ENCODE assay signal across 17 cellular contexts in genomic region chr19:23263870-23264590, GRCh38. TPM values are rescaled to one million over a fixed set of nuclear protein-coding genes. Genes with fewer than 3 reads are reported as not detected.
DNase-seq lines count a peak whose midpoint lies in the region; ATAC-seq and TF ChIP-seq lines count a peak whose summit lies in the region.
"Had no signal": no experiment of that assay in that cellular context is flagged by ENCODE, and none has a peak within 500 bp of the region (broad histone marks: within the 10 kb centered on the region; RNA-seq: fewer than 3 reads in every experiment).

No MANE protein-coding gene starts in this region.

- intact Hi-C loops in MCF 10A (cut with micrococcal nuclease) (no loop called here), breast epithelium (cut with DNase I; ENCODE audit: low total_unique reads) (no loop called here), spleen (cut with DNase I; ENCODE audit: low total_unique reads) (no loop called here)

- TF ChIP-seq POLR2A in breast epithelium (IDR thresholded peaks at IDR 0.05) (no peak), spleen (IDR thresholded peaks at IDR 0.05) (no peak)

- H3K27me3 ChIP-seq in breast epithelium (no peaks in the 10 kb centered on the region), hepatocyte (no peaks in the 10 kb centered on the region), spleen (replicated peaks in 1 of 7) (no peaks in the 10 kb centered on the region)
- H3K27me3 ChIP-seq: cardiac muscle cell had no signal

- H3K4me1 ChIP-seq in breast epithelium, result no peaks in the 10 kb centered on the region
- H3K4me1 ChIP-seq in hepatocyte (ENCODE audit: insufficient read depth), result no peaks in the 10 kb centered on the region
- no peaks in the 10 kb centered on the region for H3K4me1 ChIP-seq in spleen

- H3K4me3 ChIP-seq in breast epithelium (no peak overlapping the region), hepatocyte (no peak overlapping the region), spleen (no peak overlapping the region)
- H3K4me3 ChIP-seq: cardiac muscle cell, lung had no signal

- H3K9me2 ChIP-seq in hepatocyte (replicated peaks; ENCODE audit: insufficient read depth), result no peaks in the 10 kb centered on the region

- CTCF ChIA-PET in MCF 10A (lab: Yijun Ruan, JAX), result interaction anchor here (0.6 to 1.0 kb wide), 3 partner anchors 9 to 695 kb away, joined by 3 to 6 read pairs (median 3); no protein-coding TSS in a partner anchor

- DNase-seq in MCF 10A (ENCODE audit: unreplicated experiment) (peak; percentile 20), breast epithelium (ENCODE audit: low spot score in 2 of 2) (no peak), hepatocyte (ENCODE audit: low spot score) (no peak), A172 (ENCODE audit: low spot score) (no peak), EL (no peak), spleen (no peak)
- DNase-seq in stimulated activated naive CD8-positive, alpha-beta T cell treated with anti-CD3 and anti-CD28 coated beads, Interleukin-15, amount 100 ng/mL, for 72 hours, result peak in 1 of 2 donors; percentile 15
- DNase-seq: activated CD8-positive, alpha-beta memory T cell treated with anti-CD3 and anti-CD28 coated beads, Interleukin-2, amount 10 ng/mL, durations not matched to agents 7 days and 5 days; NCI-H187; posterior cingulate gyrus; small intestine; stimulated activated CD8-positive, alpha-beta memory T cell treated with anti-CD3 and anti-CD28 coated beads, Interleukin-4, amount 100 ng/mL, for 48 hours; T-cell had no signal

- peaks cover 38% of the 10 kb centered on the region for H3K36me3 Mint-ChIP-seq in MCF 10A (ENCODE audit: insufficient read depth, unreplicated experiment)
- peaks cover 70% of the 10 kb centered on the region for H3K36me3 Mint-ChIP-seq in activated T-helper 17 cell treated with anti-CD3 and anti-CD28 coated beads, Interleukin-2, amount 50 U/mL, for 72 hours (ENCODE audit: low read depth)

- POLR2A ChIA-PET in MCF 10A (lab: Yijun Ruan, JAX), result no interaction called here

- peaks cover 7% of the 10 kb centered on the region for H3K79me2 ChIP-seq in hepatocyte

- H3K4me1 Mint-ChIP-seq in MCF 10A (ENCODE audit: insufficient read depth, unreplicated experiment), result no peaks in the 10 kb centered on the region
- peaks cover 11% of the 10 kb centered on the region for H3K4me1 Mint-ChIP-seq in activated T-helper 17 cell treated with anti-CD3 and anti-CD28 coated beads, Interleukin-2, amount 50 U/mL, for 72 hours
- H3K4me1 Mint-ChIP-seq in stimulated activated naive CD8-positive, alpha-beta T cell treated with anti-CD3 and anti-CD28 coated beads, Interleukin-15, amount 100 ng/mL, for 72 hours, result no peaks in the 10 kb centered on the region

- 91% methylated on average over 2 of the region's 2 CpGs for WGBS in hepatocyte (ENCODE audit: low lambda C conversion rate, missing lambda C conversion rate)
- WGBS in spleen, 5 donors, result 70 to 92% (median 80%) methylated on average over 2 of the region's 2 CpGs

- TF ChIP-seq CTCF in MCF 10A (IDR thresholded peaks at IDR 0.05; ENCODE audit: unreplicated experiment) (no peak), breast epithelium (IDR thresholded peaks at IDR 0.05) (no peak), hepatocyte (IDR thresholded peaks at IDR 0.05; ENCODE audit: poor library complexity) (no peak), spleen (IDR thresholded peaks at IDR 0.05 in 8 of 11, conservative IDR thresholded peaks at IDR 0.05 in 3 of 11) (no peak)

- H3K9me3 Mint-ChIP-seq in MCF 10A (ENCODE audit: unreplicated experiment), result no peaks in the 10 kb centered on the region
- no peaks in the 10 kb centered on the region for H3K9me3 Mint-ChIP-seq in activated T-helper 17 cell treated with anti-CD3 and anti-CD28 coated beads, Interleukin-2, amount 50 U/mL, for 72 hours
- H3K9me3 Mint-ChIP-seq in stimulated activated naive CD8-positive, alpha-beta T cell treated with anti-CD3 and anti-CD28 coated beads, Interleukin-15, amount 100 ng/mL, for 72 hours, result peaks cover 0 to 3% of the 10 kb centered on the region in 2 donors
- H3K9me3 Mint-ChIP-seq: T-cell had no signal

- no peaks in the 10 kb centered on the region for H4K20me1 ChIP-seq in hepatocyte (ENCODE audit: insufficient read depth, poor library complexity, severe bottlenecking)

- H3K36me3 ChIP-seq in breast epithelium (no peaks in the 10 kb centered on the region), hepatocyte (replicated peaks; ENCODE audit: insufficient read depth, low read depth) (no peaks in the 10 kb centered on the region), spleen (peaks cover 0 to 81% (median 37%) of the 10 kb centered on the region in 6 donors)

- no TSS peak for BruUV-seq in MCF 10A (replicated peaks; lab: Mats Ljungman, UMichigan)

- H3K27ac ChIP-seq in breast epithelium (no peak overlapping the region), hepatocyte (peak overlapping the region; percentile 77), spleen (no peak overlapping the region)
- H3K27ac ChIP-seq: cardiac muscle cell, epithelial cell of prostate had no signal

- H2AFZ ChIP-seq in hepatocyte, result no peak overlapping the region

- H3K27me3 Mint-ChIP-seq in MCF 10A (ENCODE audit: insufficient read depth, unreplicated experiment), result no peaks in the 10 kb centered on the region
- no peaks in the 10 kb centered on the region for H3K27me3 Mint-ChIP-seq in activated T-helper 17 cell treated with anti-CD3 and anti-CD28 coated beads, Interleukin-2, amount 50 U/mL, for 72 hours
- no peaks in the 10 kb centered on the region for H3K27me3 Mint-ChIP-seq in stimulated activated naive CD8-positive, alpha-beta T cell treated with anti-CD3 and anti-CD28 coated beads, Interleukin-15, amount 100 ng/mL, for 72 hours
- H3K27me3 Mint-ChIP-seq: activated CD8-positive, alpha-beta memory T cell treated with anti-CD3 and anti-CD28 coated beads, Interleukin-2, amount 10 ng/mL, durations not matched to agents 7 days and 5 days; T-cell had no signal

- H3K4me2 ChIP-seq in hepatocyte, result no peak overlapping the region

- no peak overlapping the region for H3K4me3 Mint-ChIP-seq in MCF 10A (ENCODE audit: unreplicated experiment)
- no peak overlapping the region for H3K4me3 Mint-ChIP-seq in activated T-helper 17 cell treated with anti-CD3 and anti-CD28 coated beads, Interleukin-2, amount 50 U/mL, for 72 hours
- H3K4me3 Mint-ChIP-seq in stimulated activated naive CD8-positive, alpha-beta T cell treated with anti-CD3 and anti-CD28 coated beads, Interleukin-15, amount 100 ng/mL, for 72 hours, result no peak overlapping the region
- H3K4me3 Mint-ChIP-seq: activated CD8-positive, alpha-beta memory T cell treated with anti-CD3 and anti-CD28 coated beads, Interleukin-2, amount 10 ng/mL, durations not matched to agents 7 days and 5 days; T-cell had no signal

- H3K27ac Mint-ChIP-seq in MCF 10A (ENCODE audit: low read depth, unreplicated experiment), result no peak overlapping the region
- H3K27ac Mint-ChIP-seq in activated T-helper 17 cell treated with anti-CD3 and anti-CD28 coated beads, Interleukin-2, amount 50 U/mL, for 72 hours, result peak overlapping the region; percentile 47
- H3K27ac Mint-ChIP-seq in stimulated activated naive CD8-positive, alpha-beta T cell treated with anti-CD3 and anti-CD28 coated beads, Interleukin-15, amount 100 ng/mL, for 72 hours, result peak overlapping the region; percentile 23 to 86
- H3K27ac Mint-ChIP-seq: activated CD8-positive, alpha-beta memory T cell treated with anti-CD3 and anti-CD28 coated beads, Interleukin-2, amount 10 ng/mL, durations not matched to agents 7 days and 5 days had no signal

- ATAC-seq in activated T-helper 17 cell treated with anti-CD3 and anti-CD28 coated beads, Interleukin-2, amount 50 U/mL, for 72 hours (replicated peaks), result peak; percentile 79
- ATAC-seq in stimulated activated naive CD8-positive, alpha-beta T cell treated with anti-CD3 and anti-CD28 coated beads, Interleukin-15, amount 100 ng/mL, for 72 hours, result peak; percentile 89
- ATAC-seq: activated CD8-positive, alpha-beta memory T cell treated with anti-CD3 and anti-CD28 coated beads, Interleukin-2, amount 10 ng/mL, durations not matched to agents 7 days and 5 days; T-cell had no signal

- H3K9me3 ChIP-seq in breast epithelium (no peaks in the 10 kb centered on the region), hepatocyte (ENCODE audit: low read depth) (no peaks in the 10 kb centered on the region), spleen (peaks cover 0 to under 1% (median 0%) of the 10 kb centered on the region in 8 donors)

RNA-seq across cellular contexts. Expression of gene ZNF724, which starts 13.8 kb away (rescaled TPM):
- 5.3 and 6.9 TPM in 2 replicates for total RNA-seq in MCF 10A (2022)
- 1 to 10 TPM; 2.0 to 5.6 (median 3.5) TPM for total RNA-seq in breast epithelium
- total RNA-seq in activated T-helper 17 cell treated with anti-CD3 and anti-CD28 coated beads, Interleukin-2, amount 50 U/mL, for 72 hours, result 10 to 100 TPM; 11.8 to 12.5 TPM
- total RNA-seq in hepatocyte, result 6.5 and 11.2 TPM in 2 replicates
- polyA plus RNA-seq in hepatocyte, result 0.93 and 2.4 TPM in 2 replicates
- 15.2 and 15.8 TPM in 2 replicates for total RNA-seq in A172 (2014; rRNA removed; shearing (Covaris generic))
- total RNA-seq in spleen, result 1 to 10 TPM; 3.7 to 8.7 (median 5.2) TPM
- polyA plus RNA-seq in spleen, result under 1 TPM; 0.17 to 0.90 (median 0.49) TPM
